ENCODE assay signal across 8 cellular contexts in the genomic region with DNA sequence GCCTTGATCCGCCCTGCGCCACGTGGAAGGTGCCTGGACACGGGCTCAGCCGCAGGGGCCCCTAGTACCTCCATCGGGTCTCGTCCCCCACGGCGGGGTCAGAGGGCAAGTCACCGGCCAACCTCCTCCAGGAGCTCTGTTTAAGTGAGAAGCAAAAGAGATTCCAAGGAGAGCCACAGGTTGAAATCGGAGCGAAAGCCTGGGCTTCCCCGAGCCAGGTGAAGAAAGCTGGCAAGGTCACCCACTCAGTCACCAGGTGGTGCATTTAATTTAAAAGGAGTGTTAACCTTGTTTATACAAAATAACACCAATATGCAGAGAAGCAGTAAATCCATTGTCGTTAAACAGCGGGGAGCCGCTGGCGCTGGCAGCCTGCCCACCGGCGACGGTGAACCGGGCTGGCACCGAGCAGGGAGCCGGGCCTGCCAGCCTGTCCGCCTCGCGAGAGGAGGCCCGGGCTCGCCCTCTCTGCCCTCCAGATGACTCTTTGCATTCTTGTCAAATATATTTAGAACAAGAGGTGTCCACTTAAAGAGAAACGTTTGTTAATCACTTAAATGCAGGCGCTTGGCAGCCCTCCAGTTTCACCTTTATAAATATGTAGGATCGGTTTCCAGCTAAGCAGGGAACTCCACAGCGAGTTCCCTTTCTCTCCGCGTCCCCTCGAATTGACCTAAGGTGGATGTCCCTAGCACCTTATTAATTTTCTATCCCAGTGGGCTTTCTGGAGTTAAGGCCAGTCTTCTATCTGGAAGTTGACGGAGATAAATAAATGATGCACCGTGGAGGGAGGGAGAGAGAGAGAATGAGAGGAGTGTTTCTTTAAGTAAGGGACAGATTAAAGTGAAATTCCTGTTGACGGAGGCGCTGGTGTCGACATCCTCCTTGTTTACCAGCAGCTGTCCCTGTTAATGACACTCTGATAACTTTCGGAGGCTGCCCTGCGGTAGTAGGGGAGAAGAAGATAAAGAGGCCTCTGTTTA.
DNase-seq lines count a peak whose midpoint lies in the region; TF ChIP-seq lines count a peak whose summit lies in the region.

No MANE protein-coding gene starts in this region.

- H2BK15ac ChIP-seq in mesenchymal stem cell (ENCODE audit: low read depth, poor library complexity, severe bottlenecking): peak overlapping the region; percentile 29

- H3K4me2 ChIP-seq in mesenchymal stem cell (ENCODE audit: low read length, poor library complexity, severe bottlenecking): peak overlapping the region; percentile 72

- no peak overlapping the region for H3K23ac ChIP-seq in mesenchymal stem cell (ENCODE audit: low read length in 2 of 2)

- no peak overlapping the region for H2BK5ac ChIP-seq in mesenchymal stem cell (ENCODE audit: low read depth, low read length, poor library complexity, severe bottlenecking)

- H3K27ac ChIP-seq in duodenal mucosa (ENCODE audit: low read depth, low read length): no peak overlapping the region
- no peak overlapping the region for H3K27ac ChIP-seq in mesenchymal stem cell (ENCODE audit: low read length, poor library complexity, severe bottlenecking)
- peak overlapping the region; percentile 8 for H3K27ac ChIP-seq in vagina

- 8% methylated on average over 32 of the region's 42 CpGs for WGBS in mesenchymal stem cell

- H3K27me3 ChIP-seq in HAP-1 (ENCODE audit: low read depth): no peaks in the 10 kb centered on the region
- H3K27me3 ChIP-seq in duodenal mucosa (ENCODE audit: control insufficient read depth in 1 of 2, insufficient read depth in 2 of 2, low read length in 2 of 2): peaks cover 12 to 22% of the 10 kb centered on the region in 2 donors
- peaks cover 0 to 6% of the 10 kb centered on the region in 2 experiments for H3K27me3 ChIP-seq in mesenchymal stem cell (ENCODE audit: control insufficient read depth in 1 of 2, insufficient read depth in 1 of 2, low read length in 2 of 2)
- no peaks in the 10 kb centered on the region for H3K27me3 ChIP-seq in vagina

- intact Hi-C loops in vagina (cut with DNase I): no loop called here

- peak overlapping the region; percentile 1 for H2AFZ ChIP-seq in mesenchymal stem cell (ENCODE audit: low read depth, low read length)

- peaks cover 1% of the 10 kb centered on the region for H3K79me1 ChIP-seq in mesenchymal stem cell (replicated peaks; ENCODE audit: low read length, poor library complexity, severe bottlenecking)

- no peak overlapping the region for H3K14ac ChIP-seq in mesenchymal stem cell (ENCODE audit: low read length in 2 of 2)

- peak overlapping the region; percentile 33 to 74 for H3K18ac ChIP-seq in mesenchymal stem cell (ENCODE audit: low read depth in 1 of 2, low read length in 2 of 2)

- in situ Hi-C loops in HAP-1 (cut with MboI; ENCODE audit: low sequenced_read_pairs): no loop called here

- H3K9ac ChIP-seq in duodenal mucosa (ENCODE audit: low read depth in 1 of 2, low read length in 2 of 2): no peak overlapping the region
- H3K9ac ChIP-seq in mesenchymal stem cell (ENCODE audit: low read length): peak overlapping the region; percentile 38

- no peak for TF ChIP-seq CTCF in vagina (IDR thresholded peaks at IDR 0.05)

- no peak overlapping the region for H3K4me3 ChIP-seq in HAP-1
- H3K4me3 ChIP-seq in duodenal mucosa (ENCODE audit: low read depth in 1 of 2, low read length in 2 of 2): peak overlapping the region; percentile 44 to 65
- H3K4me3 ChIP-seq in mesenchymal stem cell (ENCODE audit: insufficient read depth in 1 of 2, low read depth in 1 of 2, low read length in 2 of 2): peak overlapping the region; percentile 35 to 49
- H3K4me3 ChIP-seq in vagina: peak overlapping the region; percentile 32 to 33

- peak overlapping the region; percentile 59 for H4K8ac ChIP-seq in mesenchymal stem cell (ENCODE audit: low read length)

- DNase-seq in HAP-1 (ENCODE audit: low spot score in 2 of 2) (peak; percentile 61 to 70), NCI-H2227 (lab: John Stamatoyannopoulos, UW; ENCODE audit: unreplicated experiment) (peak; percentile 35), mesenchymal stem cell (peak; percentile 55), vagina (ENCODE audit: extremely low spot score in 2 of 2) (no peak), erythroblast (lab: John Stamatoyannopoulos, UW) (no peak), GF-D8 (lab: John Stamatoyannopoulos, UW) (no peak)
- no peak for DNase-seq in activated naive CD4-positive, alpha-beta T cell treated with Interleukin-2 at 50 U/mL for 16 hours

- H2BK12ac ChIP-seq in mesenchymal stem cell (ENCODE audit: low read length in 2 of 2): peak overlapping the region in 1 of 2 experiments; percentile 40

- no peak for TF ChIP-seq POLR2A in vagina (IDR thresholded peaks at IDR 0.05)
- no peak for TF ChIP-seq POLR2A in erythroblast (IDR thresholded peaks at IDR 0.05; ENCODE audit: low read length)

- H2BK120ac ChIP-seq in mesenchymal stem cell (ENCODE audit: low read depth, low read length): peak overlapping the region; percentile 21

- H3K4me1 ChIP-seq in HAP-1: peaks cover 12% of the 10 kb centered on the region
- H3K4me1 ChIP-seq in duodenal mucosa (ENCODE audit: control insufficient read depth in 1 of 2, insufficient read depth in 2 of 2, low read length in 2 of 2): peaks cover 9 to 11% of the 10 kb centered on the region in 2 donors
- peaks cover 9% of the 10 kb centered on the region for H3K4me1 ChIP-seq in mesenchymal stem cell (ENCODE audit: control insufficient read depth, insufficient read depth, low read depth, low read length)
- H3K4me1 ChIP-seq in vagina: peaks cover 18% of the 10 kb centered on the region

- H3K9me3 ChIP-seq in HAP-1 (no peaks in the 10 kb centered on the region), duodenal mucosa (ENCODE audit: control insufficient read depth in 1 of 2, low read length in 2 of 2) (no peaks in the 10 kb centered on the region), mesenchymal stem cell (ENCODE audit: control insufficient read depth, low read length) (peaks cover 4% of the 10 kb centered on the region), vagina (no peaks in the 10 kb centered on the region)

- peak overlapping the region in 1 of 2 experiments; percentile 39 for H3K4ac ChIP-seq in mesenchymal stem cell (ENCODE audit: low read depth in 1 of 2, low read length in 2 of 2)

- H3K36me3 ChIP-seq in HAP-1 (replicated peaks) (no peaks in the 10 kb centered on the region), duodenal mucosa (ENCODE audit: control insufficient read depth in 1 of 2, insufficient read depth in 2 of 2, low read length in 2 of 2) (no peaks in the 10 kb centered on the region), mesenchymal stem cell (ENCODE audit: control insufficient read depth in 1 of 2, insufficient read depth in 2 of 2, low read depth in 1 of 2, low read length in 2 of 2) (no peaks in the 10 kb centered on the region), vagina (no peaks in the 10 kb centered on the region)

- H2AK5ac ChIP-seq in mesenchymal stem cell (ENCODE audit: low read length, severe bottlenecking): no peak overlapping the region

- H4K91ac ChIP-seq in mesenchymal stem cell (ENCODE audit: low read length): no peak overlapping the region

Comparison
In these comparisons a context has a peak if more than half of its experiments do, and no peak if none do; other contexts are left out.
1. DNase-seq: peak in HAP-1 (2 of 2), NCI-H2227 (single experiment) and mesenchymal stem cell (single experiment); none in vagina (0 of 2), erythroblast (0 of 2), GF-D8 (single experiment) and activated naive CD4-positive, alpha-beta T cell treated with Interleukin-2 at 50 U/mL for 16 hours (single experiment).